ENCODE assay signal across 28 cellular contexts in genomic region chr10:130648807-130649206, GRCh38.
"Had no signal": no experiment of that assay in that cellular context is flagged by ENCODE, and none has a peak within 500 bp of the region (broad histone marks: within the 10 kb centered on the region; RNA-seq: fewer than 3 reads in every experiment).

No MANE protein-coding gene starts in this region.

- H3K27ac Mint-ChIP-seq: naive B cell; naive thymus-derived CD8-positive, alpha-beta T cell; natural killer cell treated with Interleukin-12 subunit alpha and Interleukin-12 subunit beta and Interleukin-15 and Interleukin-18, amount 100 ng/mL, for 72 hours; nephron progenitor cell; stimulated activated memory B cell treated with anti-CD40 and anti-IgM and Interleukin-4, amounts not matched to agents 10 μg/mL and 1 μg/mL and 100 μg/mL, for 72 hours; stimulated activated naive CD8-positive, alpha-beta T cell treated with anti-CD3 and anti-CD28 coated beads, Interleukin-15, amount 100 ng/mL, for 72 hours; type B pancreatic cell had no signal

- H3K27me3 ChIP-seq: pancreas, right lobe of liver, sigmoid colon, suprapubic skin, testis, tibial artery, transverse colon, vagina had no signal

- H3K9me3 ChIP-seq: pancreas, prostate gland, right lobe of liver, suprapubic skin, testis, transverse colon, vagina had no signal

- H3K4me3 Mint-ChIP-seq: naive B cell; naive thymus-derived CD8-positive, alpha-beta T cell; natural killer cell treated with Interleukin-12 subunit alpha and Interleukin-12 subunit beta and Interleukin-15 and Interleukin-18, amount 100 ng/mL, for 72 hours; nephron progenitor cell; neural crest cell; stimulated activated memory B cell treated with anti-CD40 and anti-IgM and Interleukin-4, amounts not matched to agents 10 μg/mL and 1 μg/mL and 100 μg/mL, for 72 hours; stimulated activated naive CD8-positive, alpha-beta T cell treated with anti-CD3 and anti-CD28 coated beads, Interleukin-15, amount 100 ng/mL, for 72 hours; type B pancreatic cell had no signal

- DNase-seq: naive B cell; naive thymus-derived CD8-positive, alpha-beta T cell; nephron progenitor cell; occipital lobe; pancreas; retina; right cardiac atrium; right lobe of liver; sigmoid colon; small intestine; stimulated activated CD4-positive, alpha-beta T cell treated with anti-CD3 and anti-CD28 coated beads, Interleukin-15, amount 100 ng/mL, for 24 hours; stimulated activated CD4-positive, alpha-beta T cell treated with anti-CD3 and anti-CD28 coated beads, Interleukin-2, amount 100 ng/mL, for 24 hours; stimulated activated CD4-positive, alpha-beta T cell treated with anti-CD3 and anti-CD28 coated beads, Interleukin-2, amount 100 ng/mL, for 48 hours; stimulated activated CD4-positive, alpha-beta T cell treated with anti-CD3 and anti-CD28 coated beads, Interleukin-4, amount 100 ng/mL, for 24 hours; stimulated activated naive CD4-positive, alpha-beta T cell; stimulated activated naive CD8-positive, alpha-beta T cell treated with anti-CD3 and anti-CD28 coated beads, Interleukin-15, amount 100 ng/mL, for 72 hours; stimulated activated naive CD8-positive, alpha-beta T cell treated with anti-CD3 and anti-CD28 coated beads, Interleukin-15, Interleukin-2, amounts not matched to agents 100 U/mL and 50 U/mL, for 24 hours; substantia nigra; testis; tibial artery; transverse colon had no signal

- H3K36me3 Mint-ChIP-seq: naive B cell; naive thymus-derived CD8-positive, alpha-beta T cell; natural killer cell treated with Interleukin-12 subunit alpha and Interleukin-12 subunit beta and Interleukin-15 and Interleukin-18, amount 100 ng/mL, for 72 hours; stimulated activated memory B cell treated with anti-CD40 and anti-IgM and Interleukin-4, amounts not matched to agents 10 μg/mL and 1 μg/mL and 100 μg/mL, for 72 hours; type B pancreatic cell had no signal

- H3K4me1 Mint-ChIP-seq: naive B cell; nephron progenitor cell; neural crest cell; stimulated activated memory B cell treated with anti-CD40 and anti-IgM and Interleukin-4, amounts not matched to agents 10 μg/mL and 1 μg/mL and 100 μg/mL, for 72 hours; stimulated activated naive CD8-positive, alpha-beta T cell treated with anti-CD3 and anti-CD28 coated beads, Interleukin-15, amount 100 ng/mL, for 72 hours had no signal

- H3K4me3 ChIP-seq: pancreas, prostate gland, right lobe of liver, sigmoid colon, suprapubic skin, testis, tibial artery, transverse colon, vagina had no signal

- ATAC-seq: naive thymus-derived CD8-positive, alpha-beta T cell; natural killer cell treated with Interleukin-12 subunit alpha and Interleukin-12 subunit beta and Interleukin-15 and Interleukin-18, amount 100 ng/mL, for 72 hours; pancreas; right cardiac atrium; right lobe of liver; stimulated activated memory B cell treated with anti-CD40 and anti-IgM and Interleukin-4, amounts not matched to agents 10 μg/mL and 1 μg/mL and 100 μg/mL, for 72 hours; stimulated activated naive CD8-positive, alpha-beta T cell treated with anti-CD3 and anti-CD28 coated beads, Interleukin-15, amount 100 ng/mL, for 72 hours; stimulated activated naive CD8-positive, alpha-beta T cell treated with anti-CD3 and anti-CD28 coated beads, Interleukin-15, Interleukin-2, amounts not matched to agents 100 U/mL and 50 U/mL, for 24 hours had no signal

- H3K36me3 ChIP-seq: pancreas, prostate gland, right lobe of liver, sigmoid colon, suprapubic skin, tibial artery, transverse colon, vagina had no signal

- H3K9me3 Mint-ChIP-seq: natural killer cell treated with Interleukin-12 subunit alpha and Interleukin-12 subunit beta and Interleukin-15 and Interleukin-18, amount 100 ng/mL, for 72 hours; neural crest cell; stimulated activated naive CD8-positive, alpha-beta T cell treated with anti-CD3 and anti-CD28 coated beads, Interleukin-15, amount 100 ng/mL, for 72 hours; type B pancreatic cell had no signal

- H3K4me1 ChIP-seq: pancreas, prostate gland, right lobe of liver, sigmoid colon, suprapubic skin, testis, tibial artery, transverse colon, vagina had no signal

- H3K27ac ChIP-seq: pancreas, prostate gland, right lobe of liver, sigmoid colon, suprapubic skin, testis, tibial artery, transverse colon, vagina had no signal
